In genomic region chr6:30554962-30555361, GRCh38 we compare ENCODE assay signal across 8 cellular contexts. TPM values are rescaled to one million over a fixed set of nuclear protein-coding genes. Genes with fewer than 3 reads are reported as not detected.
A peak's percentile ranks its signal among the peaks of the same experiment; 100 is the strongest.
DNase-seq lines count a peak whose midpoint lies in the region; ATAC-seq and TF ChIP-seq lines count a peak whose summit lies in the region.

No MANE protein-coding gene starts in this region.

- H4K20me1 ChIP-seq in DOHH2 (ENCODE audit: control insufficient read depth, insufficient read depth, low read depth, low read length): peaks cover 12% of the 10 kb centered on the region; the same call in 1 of the 2 replicates
- H4K20me1 ChIP-seq in SU-DHL-6 (ENCODE audit: low read depth, low read length): peaks cover 3% of the 10 kb centered on the region; the same call in 1 of the 2 replicates

- H2AFZ ChIP-seq in SU-DHL-6 (ENCODE audit: low read depth, low read length, severe bottlenecking): peak overlapping the region; percentile 82

- H3K4me2 ChIP-seq in DOHH2 (ENCODE audit: low read length): peak overlapping the region; percentile 90
- H3K4me2 ChIP-seq in SU-DHL-6 (ENCODE audit: low read depth, low read length, poor library complexity, severe bottlenecking): peak overlapping the region; percentile 69

- no peaks in the 10 kb centered on the region for H3K9me3 ChIP-seq in DOHH2 (ENCODE audit: control insufficient read depth, insufficient read depth, low read length)
- no peaks in the 10 kb centered on the region for H3K9me3 ChIP-seq in SU-DHL-6 (ENCODE audit: insufficient read depth, low read length)
- H3K9me3 ChIP-seq in esophagus squamous epithelium: no peaks in the 10 kb centered on the region

- intact Hi-C loops in esophagus squamous epithelium (cut with DNase I): no loop called here

- no peaks in the 10 kb centered on the region for H3K27me3 ChIP-seq in DOHH2 (ENCODE audit: control insufficient read depth, low read length)
- H3K27me3 ChIP-seq in SU-DHL-6 (ENCODE audit: low read length): no peaks in the 10 kb centered on the region
- no peaks in the 10 kb centered on the region for H3K27me3 ChIP-seq in esophagus squamous epithelium

- H3K9me2 ChIP-seq in DOHH2 (replicated peaks; ENCODE audit: control insufficient read depth, low read length) (no peaks in the 10 kb centered on the region), SU-DHL-6 (replicated peaks; ENCODE audit: insufficient read depth, low read length) (no peaks in the 10 kb centered on the region)

- H3K27ac Mint-ChIP-seq in progenitor cell of endocrine pancreas: peak overlapping the region; percentile 99

- WGBS in esophagus squamous epithelium, 2 donors: 33 to 35% methylated on average over 8 of the region's 8 CpGs

- H3K4me3 ChIP-seq in DOHH2 (ENCODE audit: low read length) (peak overlapping the region; percentile 98), SU-DHL-6 (ENCODE audit: insufficient read depth, low read length, poor library complexity, severe bottlenecking) (peak overlapping the region; percentile 81), esophagus squamous epithelium (peak overlapping the region; percentile 54 to 100 (median 92))

- peak overlapping the region; percentile 79 for H3K9ac ChIP-seq in SU-DHL-6 (ENCODE audit: low read length)

- DNase-seq in esophagus squamous epithelium (lab: John Stamatoyannopoulos, UW) (no peak), progenitor cell of endocrine pancreas (ENCODE audit: low spot score, unreplicated experiment) (no peak), NCI-H146 treated with DMSO at 0.1 percent for 48 hours (lab: John Stamatoyannopoulos, UW; ENCODE audit: unreplicated experiment) (no peak)
- no peak for DNase-seq in stimulated activated CD4-positive, alpha-beta T cell treated with anti-CD3 and anti-CD28 coated beads, Interleukin-12 subunit alpha, Interleukin-12 subunit beta, amount 100 ng/mL, for 4 hours

- H3K4me3 Mint-ChIP-seq in progenitor cell of endocrine pancreas (ENCODE audit: low read depth): peak overlapping the region; percentile 96

- H3K27ac ChIP-seq in DOHH2 (ENCODE audit: low read depth, low read length) (peak overlapping the region; percentile 90; the same call in 1 of the 2 replicates), SU-DHL-6 (ENCODE audit: low read depth, low read length) (peak overlapping the region; percentile 82), esophagus squamous epithelium (peak overlapping the region; percentile 96 to 100 (median 99))

- peaks cover 20% of the 10 kb centered on the region for H3K4me1 Mint-ChIP-seq in progenitor cell of endocrine pancreas (ENCODE audit: low read depth)

- peaks cover 9% of the 10 kb centered on the region for H3F3A ChIP-seq in DOHH2 (ENCODE audit: control insufficient read depth, insufficient read depth)
- peaks cover 13% of the 10 kb centered on the region; the same call in 1 of the 2 replicates for H3F3A ChIP-seq in SU-DHL-6 (ENCODE audit: insufficient read depth)

- no peaks in the 10 kb centered on the region for H3K9me3 Mint-ChIP-seq in progenitor cell of endocrine pancreas (ENCODE audit: low read depth)

- H3K4me1 ChIP-seq in DOHH2 (ENCODE audit: control insufficient read depth, low read length) (peaks cover 21% of the 10 kb centered on the region), esophagus squamous epithelium (peaks cover 7 to 33% (median 20%) of the 10 kb centered on the region in 3 donors)

- H3K36me3 Mint-ChIP-seq in progenitor cell of endocrine pancreas (ENCODE audit: insufficient read depth): peaks cover 19% of the 10 kb centered on the region

- H3K79me2 ChIP-seq in DOHH2 (ENCODE audit: control insufficient read depth, low read length) (peaks cover 43% of the 10 kb centered on the region), SU-DHL-6 (ENCODE audit: insufficient read depth, low read length) (peaks cover 41% of the 10 kb centered on the region)

- TF ChIP-seq CTCF in DOHH2 (IDR thresholded peaks at IDR 0.05; ENCODE audit: low read depth, low read length, poor library complexity, severe bottlenecking) (no peak), SU-DHL-6 (IDR thresholded peaks at IDR 0.05; ENCODE audit: insufficient read depth, low read length, poor library complexity, severe bottlenecking) (no peak), esophagus squamous epithelium (IDR thresholded peaks at IDR 0.05) (no peak), progenitor cell of endocrine pancreas (IDR thresholded peaks at IDR 0.05; ENCODE audit: unreplicated experiment) (no peak)

- H3K27me3 Mint-ChIP-seq in progenitor cell of endocrine pancreas: no peaks in the 10 kb centered on the region

- TF ChIP-seq POLR2A in esophagus squamous epithelium (IDR thresholded peaks at IDR 0.05): no peak

- ATAC-seq in GM18519 (IDR thresholded peaks at IDR 0.05; ENCODE audit: low FRiP score, unreplicated experiment): no peak
- ATAC-seq in GM19395 (IDR thresholded peaks at IDR 0.05; ENCODE audit: unreplicated experiment): no peak

- peaks cover 76% of the 10 kb centered on the region for H3K36me3 ChIP-seq in DOHH2 (ENCODE audit: control insufficient read depth, low read length)
- peaks cover 21% of the 10 kb centered on the region; the same call in 1 of the 2 replicates for H3K36me3 ChIP-seq in SU-DHL-6 (ENCODE audit: low read length)
- peaks cover 14 to 48% (median 19%) of the 10 kb centered on the region in 3 donors for H3K36me3 ChIP-seq in esophagus squamous epithelium

RNA-seq across cellular contexts. Expression of gene GNL1, which starts 1.3 kb away (rescaled TPM):
- total RNA-seq in esophagus squamous epithelium: 10 to 100 TPM; 12.7 to 37.2 (median 20.5) TPM
- total RNA-seq in progenitor cell of endocrine pancreas: 75.2 and 81.9 TPM in 2 replicates

RNA-seq across cellular contexts. Expression of gene PRR3, which starts 2.1 kb away (rescaled TPM):
- total RNA-seq in esophagus squamous epithelium (10 to 100 TPM in 1 of 4 donors, 1 to 10 TPM in 3; 3.2 to 11.6 (median 5.8) TPM), progenitor cell of endocrine pancreas (16.6 and 19.7 TPM in 2 replicates)

RNA-seq across cellular contexts. Expression of gene ABCF1, which starts 16.3 kb away (rescaled TPM):
- total RNA-seq in esophagus squamous epithelium: 10 to 100 TPM; 31.0 to 42.3 (median 36.0) TPM
- 72.0 and 78.7 TPM in 2 replicates for total RNA-seq in progenitor cell of endocrine pancreas
